In the genomic region with DNA sequence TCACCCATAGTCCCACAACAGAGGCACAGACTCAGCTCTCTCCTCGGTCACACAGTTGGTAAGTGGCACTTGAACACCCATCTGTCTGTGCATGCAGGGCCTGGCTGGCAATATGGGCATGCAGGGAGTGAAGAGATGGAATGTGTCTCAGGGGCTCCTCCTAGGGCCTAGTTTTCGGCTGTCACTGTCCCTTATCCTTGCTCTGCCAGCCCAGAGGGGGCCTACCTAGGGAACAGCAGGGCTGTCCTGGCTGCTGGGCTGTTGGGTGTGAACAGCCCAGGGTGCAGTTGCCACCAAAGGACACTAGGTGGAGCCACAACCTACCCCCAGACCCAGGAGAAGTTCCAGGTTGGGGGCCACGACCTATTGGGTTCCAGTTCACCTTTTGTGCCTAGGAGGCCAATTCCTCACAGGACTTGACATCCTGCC, we compare ENCODE assay signal across 7 cellular contexts. TPM values are rescaled to one million over a fixed set of nuclear protein-coding genes. Genes with fewer than 3 reads are reported as not detected.
DNase-seq lines count a peak whose midpoint lies in the region; ATAC-seq and TF ChIP-seq lines count a peak whose summit lies in the region.
"Not testable (repeated sequence)": the region's sequence is repeated elsewhere in the genome, so short reads cannot be mapped to it uniquely, and the experiment has no call there.

No MANE protein-coding gene starts in this region.

- H3K36me3 ChIP-seq in brain microvascular endothelial cell (replicated peaks): not testable (repeated sequence)

- H3K27me3 ChIP-seq in brain microvascular endothelial cell (replicated peaks): not testable (repeated sequence)

- not testable (repeated sequence) for H3K4me3 ChIP-seq in GM12875 (ENCODE audit: low read depth, low read length); brain microvascular endothelial cell (ENCODE audit: low read depth, low read length)

- ATAC-seq in HG02798 (IDR thresholded peaks at IDR 0.05; ENCODE audit: poor library complexity, unreplicated experiment) (peak; percentile 57), Right ventricle myocardium superior (ENCODE audit: poor library complexity) (peak; percentile 78)
- peak; percentile 78 to 80 for ATAC-seq in natural killer cell treated with Interleukin-12 subunit alpha and Interleukin-12 subunit beta and Interleukin-15 and Interleukin-18, amount 100 ng/mL, for 72 hours

- peak; percentile 89 for DNase-seq in NCI-H524 treated with DMSO at 0.1 percent for 48 hours (lab: John Stamatoyannopoulos, UW)
- DNase-seq in activated CD4-positive, alpha-beta T cell treated with anti-CD3 and anti-CD28 coated beads, Interleukin-2, amount 50 U/mL, for 1 hour: peak; percentile 54
- DNase-seq in brain microvascular endothelial cell; Right ventricle myocardium superior; natural killer cell treated with Interleukin-12 subunit alpha and Interleukin-12 subunit beta and Interleukin-15 and Interleukin-18, amount 100 ng/mL, for 72 hours (ENCODE audit: low spot score): not testable (repeated sequence)

- TF ChIP-seq CTCF in GM12875 (IDR thresholded peaks at IDR 0.05; ENCODE audit: borderline replicate concordance, insufficient read depth, low read depth, low read length) (peak; percentile 57), brain microvascular endothelial cell (IDR thresholded peaks at IDR 0.05; ENCODE audit: low read depth, low read length, missing control alignments) (peak; percentile 2)

- not testable (repeated sequence) for H3K4me3 Mint-ChIP-seq in natural killer cell treated with Interleukin-12 subunit alpha and Interleukin-12 subunit beta and Interleukin-15 and Interleukin-18, amount 100 ng/mL, for 72 hours

- H3K27ac ChIP-seq in brain microvascular endothelial cell: not testable (repeated sequence)

- H3K27ac Mint-ChIP-seq in natural killer cell treated with Interleukin-12 subunit alpha and Interleukin-12 subunit beta and Interleukin-15 and Interleukin-18, amount 100 ng/mL, for 72 hours: not testable (repeated sequence)

- H3K36me3 Mint-ChIP-seq in natural killer cell treated with Interleukin-12 subunit alpha and Interleukin-12 subunit beta and Interleukin-15 and Interleukin-18, amount 100 ng/mL, for 72 hours: not testable (repeated sequence)

- intact Hi-C loops in Right ventricle myocardium superior (cut with DNase I): not testable (repeated sequence)

- not testable (repeated sequence) for H3K27me3 Mint-ChIP-seq in natural killer cell treated with Interleukin-12 subunit alpha and Interleukin-12 subunit beta and Interleukin-15 and Interleukin-18, amount 100 ng/mL, for 72 hours

- H3K9me3 Mint-ChIP-seq in natural killer cell treated with Interleukin-12 subunit alpha and Interleukin-12 subunit beta and Interleukin-15 and Interleukin-18, amount 100 ng/mL, for 72 hours: not testable (repeated sequence)

- in situ Hi-C loops in brain microvascular endothelial cell (cut with HindIII; ENCODE audit: low pct_ligation_motif_present, low sequenced_read_pairs): not testable (repeated sequence)

- H3K4me1 Mint-ChIP-seq in natural killer cell treated with Interleukin-12 subunit alpha and Interleukin-12 subunit beta and Interleukin-15 and Interleukin-18, amount 100 ng/mL, for 72 hours (ENCODE audit: low read depth in 2 of 2): not testable (repeated sequence)

RNA-seq across cellular contexts. Expression of gene RNU1-4, which starts 30.6 kb away (rescaled TPM):
- 9,391 TPM for total RNA-seq in Right ventricle myocardium superior
- 1,000 to 10,000 TPM; 1,591 to 3,879 TPM for total RNA-seq in natural killer cell treated with Interleukin-12 subunit alpha and Interleukin-12 subunit beta and Interleukin-15 and Interleukin-18, amount 100 ng/mL, for 72 hours

RNA-seq across cellular contexts. Expression of gene RNU1-3, which starts 42.9 kb away (rescaled TPM):
- 9,391 TPM for total RNA-seq in Right ventricle myocardium superior
- 1,000 to 10,000 TPM; 1,591 to 3,879 TPM for total RNA-seq in natural killer cell treated with Interleukin-12 subunit alpha and Interleukin-12 subunit beta and Interleukin-15 and Interleukin-18, amount 100 ng/mL, for 72 hours
